ENCODE assay signal across 16 cellular contexts in the genomic region with DNA sequence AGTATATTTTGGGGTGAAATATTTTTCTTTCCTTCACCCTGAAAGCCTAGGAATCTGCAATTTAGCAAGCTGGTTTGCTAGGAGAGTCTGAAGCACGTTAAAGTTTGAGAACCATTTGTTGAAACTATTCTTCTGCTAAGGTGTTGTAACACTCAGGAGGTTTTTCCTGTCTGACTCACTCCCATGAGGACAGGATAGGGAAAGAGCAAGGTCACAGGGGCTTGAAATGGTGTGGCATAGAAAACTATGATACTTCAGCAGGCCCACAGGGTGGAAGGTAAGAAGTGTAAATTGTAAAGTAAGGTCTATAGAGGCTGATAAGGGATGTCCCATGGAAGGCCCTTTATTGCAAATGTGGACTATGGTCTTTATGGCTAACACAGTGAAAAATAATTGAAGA.
DNase-seq lines count a peak whose midpoint lies in the region; ATAC-seq and TF ChIP-seq lines count a peak whose summit lies in the region.
"Had no signal": no experiment of that assay in that cellular context is flagged by ENCODE, and none has a peak within 500 bp of the region (broad histone marks: within the 10 kb centered on the region; RNA-seq: fewer than 3 reads in every experiment).

No MANE protein-coding gene starts in this region.

- H3K27ac ChIP-seq in right cardiac atrium (ENCODE audit: low read length) (no peak overlapping the region), suprapubic skin (no peak overlapping the region)
- H3K27ac ChIP-seq: cardiac muscle cell, HL-60, left ventricle myocardium inferior, neutrophil, upper lobe of left lung had no signal

- no peaks in the 10 kb centered on the region for H3K27me3 Mint-ChIP-seq in activated CD4-positive, alpha-beta T cell treated with anti-CD3 and anti-CD28 coated beads, Interleukin-2, amount 10 ng/mL, durations not matched to agents 7 days and 5 days

- peak; percentile 31 for DNase-seq in ELR (ENCODE audit: low read depth)
- DNase-seq in astrocyte of the hippocampus (ENCODE audit: low read depth, low spot score): peak; percentile 5
- peak; percentile 21 for DNase-seq in iPS-NIHi7 (ENCODE audit: extremely low spot score)
- DNase-seq in right cardiac atrium: no peak
- DNase-seq in activated CD4-positive, alpha-beta T cell treated with anti-CD3 and anti-CD28 coated beads, Interleukin-2, amount 10 ng/mL, durations not matched to agents 7 days and 5 days: no peak
- no peak for DNase-seq in suprapubic skin (ENCODE audit: low spot score in 2 of 2)
- DNase-seq: activated CD4-positive, CD25-positive, alpha-beta regulatory T cell treated with anti-CD3 and anti-CD28 coated beads, Interleukin-2, amount 50 U/mL, for 72 hours; left ventricle myocardium inferior; NCI-H1694 treated with DMSO at 0.1 percent for 48 hours; upper lobe of left lung had no signal

- H3K27ac Mint-ChIP-seq in activated CD4-positive, alpha-beta T cell treated with anti-CD3 and anti-CD28 coated beads, Interleukin-2, amount 10 ng/mL, durations not matched to agents 7 days and 5 days: no peak overlapping the region

- no peak for TF ChIP-seq POLR2A in suprapubic skin (IDR thresholded peaks at IDR 0.05)

- H3K4me1 ChIP-seq in right cardiac atrium (ENCODE audit: control insufficient read depth, insufficient read depth, low read length) (no peaks in the 10 kb centered on the region), suprapubic skin (peaks cover 12% of the 10 kb centered on the region)
- H3K4me1 ChIP-seq: left ventricle myocardium inferior, upper lobe of left lung had no signal

- no peak overlapping the region for H3K4me3 Mint-ChIP-seq in activated CD4-positive, alpha-beta T cell treated with anti-CD3 and anti-CD28 coated beads, Interleukin-2, amount 10 ng/mL, durations not matched to agents 7 days and 5 days

- H3K36me3 ChIP-seq in suprapubic skin: peaks cover 3% of the 10 kb centered on the region
- H3K36me3 ChIP-seq: cardiac muscle cell, neutrophil, upper lobe of left lung had no signal

- H3K4me1 Mint-ChIP-seq in activated CD4-positive, alpha-beta T cell treated with anti-CD3 and anti-CD28 coated beads, Interleukin-2, amount 10 ng/mL, durations not matched to agents 7 days and 5 days: no peaks in the 10 kb centered on the region

- H3K27me3 ChIP-seq in right cardiac atrium (ENCODE audit: control insufficient read depth, insufficient read depth): no peaks in the 10 kb centered on the region
- no peaks in the 10 kb centered on the region for H3K27me3 ChIP-seq in suprapubic skin
- H3K27me3 ChIP-seq: cardiac muscle cell, neutrophil, upper lobe of left lung had no signal

- ATAC-seq in HG03139 (IDR thresholded peaks at IDR 0.05; ENCODE audit: unreplicated experiment) (peak; percentile 24), HG03521 (IDR thresholded peaks at IDR 0.05; ENCODE audit: unreplicated experiment) (no peak), right cardiac atrium (no peak)

- no peak for TF ChIP-seq EP300 in suprapubic skin (IDR thresholded peaks at IDR 0.05)

- intact Hi-C loops in right cardiac atrium (cut with DNase I): no loop called here

- H3K4me3 ChIP-seq in right cardiac atrium (ENCODE audit: low read length) (no peak overlapping the region), suprapubic skin (no peak overlapping the region)
- H3K4me3 ChIP-seq: cardiac muscle cell, GM12878, left ventricle myocardium inferior, upper lobe of left lung had no signal

- H3K9me3 Mint-ChIP-seq in activated CD4-positive, alpha-beta T cell treated with anti-CD3 and anti-CD28 coated beads, Interleukin-2, amount 10 ng/mL, durations not matched to agents 7 days and 5 days: peaks cover 10% of the 10 kb centered on the region

- WGBS in right cardiac atrium: 58% methylated on average over 1 of the region's 1 CpG
- 30% methylated on average over 1 of the region's 1 CpG for WGBS in suprapubic skin

- no peaks in the 10 kb centered on the region for H3K9me3 ChIP-seq in right cardiac atrium (ENCODE audit: control insufficient read depth, low read length)
- peaks cover 10% of the 10 kb centered on the region for H3K9me3 ChIP-seq in suprapubic skin
- H3K9me3 ChIP-seq: neutrophil had no signal

- H3K36me3 Mint-ChIP-seq in activated CD4-positive, alpha-beta T cell treated with anti-CD3 and anti-CD28 coated beads, Interleukin-2, amount 10 ng/mL, durations not matched to agents 7 days and 5 days (ENCODE audit: low read depth): no peaks in the 10 kb centered on the region

- POLR2A ChIA-PET in activated CD4-positive, alpha-beta T cell treated with anti-CD3 and anti-CD28 coated beads, Interleukin-2, amount 10 ng/mL, durations not matched to agents 7 days and 5 days (lab: Charles Lee): no interaction called here

- CTCF ChIA-PET in activated CD4-positive, alpha-beta T cell treated with anti-CD3 and anti-CD28 coated beads, Interleukin-2, amount 10 ng/mL, durations not matched to agents 7 days and 5 days (lab: Charles Lee): no interaction called here

- no peak for TF ChIP-seq CTCF in suprapubic skin (IDR thresholded peaks at IDR 0.05)

Comparison
In these comparisons a context has a peak if more than half of its experiments do, and no peak if none do; other contexts are left out.
1. DNase-seq: peak in ELR (single experiment), astrocyte of the hippocampus (single experiment) and iPS-NIHi7 (single experiment); none in right cardiac atrium (0 of 3), activated CD4-positive, alpha-beta T cell treated with anti-CD3 and anti-CD28 coated beads, Interleukin-2, amount 10 ng/mL, durations not matched to agents 7 days and 5 days (single experiment) and suprapubic skin (0 of 2).